Comparison of ENCODE assay signal across 1 cellular context in the genomic region with DNA sequence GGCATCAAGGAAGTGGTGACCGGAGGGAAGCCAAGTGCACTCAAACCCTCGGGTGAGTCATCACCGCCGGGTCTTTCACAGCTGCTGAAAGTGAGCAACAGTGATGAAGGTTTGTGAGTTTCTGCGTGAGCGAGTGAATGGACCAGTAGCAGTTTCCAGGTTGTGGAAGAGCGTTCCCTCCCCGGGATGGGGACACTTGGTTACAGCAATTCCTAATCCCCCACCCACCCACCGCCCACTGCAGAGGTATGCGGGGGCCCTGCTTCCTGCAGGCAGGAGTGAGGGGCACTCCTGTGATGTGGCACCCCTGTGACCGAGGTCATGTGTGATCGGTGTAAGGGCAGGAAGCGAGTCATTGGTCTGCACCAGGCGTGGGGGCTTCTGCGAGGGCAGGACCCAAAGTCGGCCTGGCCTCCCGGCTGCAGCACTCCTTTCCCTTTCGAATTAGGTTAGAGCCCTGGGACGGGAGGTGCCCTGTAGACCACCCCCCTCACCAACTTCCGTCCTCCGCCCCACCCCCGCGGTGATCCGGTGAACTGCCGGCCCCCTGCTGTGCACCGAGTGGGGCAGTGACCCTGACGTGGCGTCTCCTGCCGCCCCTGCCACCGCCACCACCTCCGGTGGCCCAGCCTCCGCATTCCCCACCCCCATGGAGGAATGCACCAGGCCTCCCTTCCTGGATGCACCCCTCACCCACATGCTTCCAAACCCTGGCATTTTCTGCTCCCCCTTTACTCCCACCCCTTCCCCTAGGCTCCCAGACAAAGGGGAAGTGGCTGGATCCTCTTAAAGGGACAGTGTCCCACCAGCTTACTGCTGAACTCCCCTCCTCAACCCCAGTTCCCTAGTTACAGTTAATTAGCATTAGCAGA.
A peak's percentile ranks its signal among the peaks of the same experiment; 100 is the strongest.
TF ChIP-seq lines count a peak whose summit lies in the region.

No MANE protein-coding gene starts in this region.

TF ChIP-seq in A549, 52 proteins besides CTCF, POLR2A, EP300 and RAD21 (continued from another document):
- TF ChIP-seq CBX2 (IDR thresholded peaks at IDR 0.05; ENCODE audit: borderline replicate concordance, low read depth) (no peak), GATA3 (IDR thresholded peaks at IDR 0.05; ENCODE audit: borderline replicate concordance) (peak; percentile 8; the same call in 1 of the 2 replicates)
